8 cellular contexts compared by ENCODE assay signal in genomic region chr6:30615219-30615957, GRCh38. TPM values are rescaled to one million over a fixed set of nuclear protein-coding genes. Genes with fewer than 3 reads are reported as not detected.
DNase-seq lines count a peak whose midpoint lies in the region; ATAC-seq and TF ChIP-seq lines count a peak whose summit lies in the region.

No MANE protein-coding gene starts in this region.

- H4K20me1 ChIP-seq in GM23248 (ENCODE audit: insufficient read depth): no peaks in the 10 kb centered on the region

- peaks cover 17% of the 10 kb centered on the region for H3K36me3 ChIP-seq in GM23248 (ENCODE audit: low read depth)

- no peaks in the 10 kb centered on the region for H3K27me3 ChIP-seq in GM23248 (replicated peaks; ENCODE audit: insufficient read depth)

- no peaks in the 10 kb centered on the region for H3K9me3 ChIP-seq in GM23248 (ENCODE audit: low read depth)

- intact Hi-C loops in natural killer cell (cut with micrococcal nuclease): loop anchor here (5.0 to 10.0 kb wide), 4 partner anchors 73 to 739 kb away; partner anchors contain the start of genes FLOT1, HLA-B and IER3

- peak overlapping the region; percentile 98 for H3K4me3 ChIP-seq in GM23248

- peak overlapping the region; percentile 93 for H3K4me3 Mint-ChIP-seq in activated T-cell treated with anti-CD3 and anti-CD28 coated beads, Interleukin-2, amount 50 U/mL, for 24 hours
- H3K4me3 Mint-ChIP-seq in natural killer cell: peak overlapping the region; percentile 100

- H3K9me2 ChIP-seq in GM23248 (ENCODE audit: insufficient read depth): no peaks in the 10 kb centered on the region

- H3K27ac Mint-ChIP-seq in activated T-cell treated with anti-CD3 and anti-CD28 coated beads, Interleukin-2, amount 50 U/mL, for 24 hours: peak overlapping the region; percentile 99
- peak overlapping the region; percentile 96 to 100 for H3K27ac Mint-ChIP-seq in natural killer cell

- DNase-seq in AG08395 (ENCODE audit: low spot score) (peak; percentile 51), GM23248 (peak; percentile 85), NCI-H446 treated with DMSO at 0.1 percent for 48 hours (lab: John Stamatoyannopoulos, UW) (peak; percentile 93), fibroblast of gingiva (ENCODE audit: low read depth) (peak; percentile 89), natural killer cell (peak; percentile 34)
- peak; percentile 66 for DNase-seq in activated T-cell treated with anti-CD3 and anti-CD28 coated beads, Interleukin-2, amount 50 U/mL, for 24 hours

- WGBS in GM23248 (ENCODE audit: low coverage in 1 of 2, low lambda C conversion rate in 2 of 2, missing lambda C conversion rate in 2 of 2), 2 experiments: 1 to 2% methylated on average over 10 of the region's 10 CpGs

- peak overlapping the region; percentile 95 for H3K4me2 ChIP-seq in GM23248 (ENCODE audit: unreplicated experiment)

- H3K79me2 ChIP-seq in GM23248 (ENCODE audit: insufficient read depth): peaks cover 71% of the 10 kb centered on the region

- H3K9me3 Mint-ChIP-seq in activated T-cell treated with anti-CD3 and anti-CD28 coated beads, Interleukin-2, amount 50 U/mL, for 24 hours: no peaks in the 10 kb centered on the region
- H3K9me3 Mint-ChIP-seq in natural killer cell: no peaks in the 10 kb centered on the region

- ATAC-seq in natural killer cell (no peak), HG02885 (IDR thresholded peaks at IDR 0.05; ENCODE audit: poor library complexity, unreplicated experiment) (no peak), HG03571 (IDR thresholded peaks at IDR 0.05; ENCODE audit: unreplicated experiment) (no peak)

- peaks cover 93% of the 10 kb centered on the region for H3K36me3 Mint-ChIP-seq in activated T-cell treated with anti-CD3 and anti-CD28 coated beads, Interleukin-2, amount 50 U/mL, for 24 hours (ENCODE audit: low read depth)
- peaks cover 26% of the 10 kb centered on the region for H3K36me3 Mint-ChIP-seq in natural killer cell

- H3K27me3 Mint-ChIP-seq in activated T-cell treated with anti-CD3 and anti-CD28 coated beads, Interleukin-2, amount 50 U/mL, for 24 hours: no peaks in the 10 kb centered on the region
- H3K27me3 Mint-ChIP-seq in natural killer cell (ENCODE audit: low read depth in 2 of 2): peaks cover 0 to 5% of the 10 kb centered on the region in 2 donors

- peaks cover 62% of the 10 kb centered on the region for H3F3A ChIP-seq in GM23248 (ENCODE audit: insufficient read depth)

- peak overlapping the region; percentile 100 for H3K9ac ChIP-seq in GM23248

- peaks cover 32% of the 10 kb centered on the region for H3K4me1 ChIP-seq in GM23248 (ENCODE audit: insufficient read depth)

- in situ Hi-C loops in GM23248 (cut with MboI): no loop called here

- no peak for TF ChIP-seq CTCF in natural killer cell (IDR thresholded peaks at IDR 0.05)

- no peak overlapping the region for H2AFZ ChIP-seq in GM23248

- H3K27ac ChIP-seq in GM23248: peak overlapping the region; percentile 98

- peaks cover 59% of the 10 kb centered on the region for H3K4me1 Mint-ChIP-seq in activated T-cell treated with anti-CD3 and anti-CD28 coated beads, Interleukin-2, amount 50 U/mL, for 24 hours (ENCODE audit: low read depth)
- H3K4me1 Mint-ChIP-seq in natural killer cell: peaks cover 70 to 75% of the 10 kb centered on the region in 2 donors

RNA-seq across cellular contexts. Expression of gene PPP1R10, which starts 1.7 kb away (rescaled TPM):
- total RNA-seq in GM23248 (2014; rRNA removed; shearing (Covaris generic)): 23.9 and 27.3 TPM in 2 replicates
- polyA plus RNA-seq in GM23248 (2016; fragmentation: Nextera tagmentation; extraction: Ambion mirVana): 23.6 and 32.7 TPM in 2 replicates
- total RNA-seq in natural killer cell: 100 to 1,000 TPM; 151 to 222 (median 174) TPM

RNA-seq across cellular contexts. Expression of gene MRPS18B, which starts 2.3 kb away (rescaled TPM):
- 33.5 and 41.4 TPM in 2 replicates for total RNA-seq in GM23248 (2014; rRNA removed; shearing (Covaris generic))
- 59.2 and 61.2 TPM in 2 replicates for polyA plus RNA-seq in GM23248 (2016; fragmentation: Nextera tagmentation; extraction: Ambion mirVana)
- 10 to 100 TPM; 14.2 to 19.9 (median 16.6) TPM for total RNA-seq in natural killer cell

RNA-seq across cellular contexts. Expression of gene ATAT1, which starts 11.3 kb away (rescaled TPM):
- 2.3 and 3.7 TPM in 2 replicates for total RNA-seq in GM23248 (2014; rRNA removed; shearing (Covaris generic))
- polyA plus RNA-seq in GM23248 (2016; fragmentation: Nextera tagmentation; extraction: Ambion mirVana): 12.3 and 12.6 TPM in 2 replicates
- total RNA-seq in natural killer cell: 10 to 100 TPM in 1 of 3 donors, 1 to 10 TPM in 2; 8.1 to 10.8 (median 8.9) TPM

RNA-seq across cellular contexts. Expression of gene C6orf136, which starts 31.5 kb away (rescaled TPM):
- total RNA-seq in GM23248 (2014; rRNA removed; shearing (Covaris generic)): 2.4 and 4.6 TPM in 2 replicates
- polyA plus RNA-seq in GM23248 (2016; fragmentation: Nextera tagmentation; extraction: Ambion mirVana): 8.6 and 10.6 TPM in 2 replicates
- total RNA-seq in natural killer cell: 10 to 100 TPM; 39.4 to 51.4 (median 50.9) TPM

RNA-seq across cellular contexts. Expression of gene ABCF1, which starts 44.1 kb away (rescaled TPM):
- total RNA-seq in GM23248 (2014; rRNA removed; shearing (Covaris generic)): 31.3 and 42.0 TPM in 2 replicates
- polyA plus RNA-seq in GM23248 (2016; fragmentation: Nextera tagmentation; extraction: Ambion mirVana): 35.5 and 39.7 TPM in 2 replicates
- total RNA-seq in natural killer cell: 100 to 1,000 TPM in 2 of 3 donors, 10 to 100 TPM in 1; 91.4 to 138 (median 138) TPM

Comparison
In these comparisons a context has a peak if more than half of its experiments do, and no peak if none do; other contexts are left out.
1. DNase-seq: peak in every context shown above with its lines; median percentile 93 in NCI-H446 treated with DMSO at 0.1 percent for 48 hours; 89 in fibroblast of gingiva; 85 in GM23248; 66 in activated T-cell treated with anti-CD3 and anti-CD28 coated beads, Interleukin-2, amount 50 U/mL, for 24 hours; 51 in AG08395; 34 in natural killer cell.